Comparison of ENCODE assay signal across 12 cellular contexts in genomic region chr22:29623059-29623458, GRCh38. TPM values are rescaled to one million over a fixed set of nuclear protein-coding genes. Genes with fewer than 3 reads are reported as not detected.
A peak's percentile ranks its signal among the peaks of the same experiment; 100 is the strongest.
DNase-seq lines count a peak whose midpoint lies in the region; ATAC-seq and TF ChIP-seq lines count a peak whose summit lies in the region.
"Had no signal": no experiment of that assay in that cellular context is flagged by ENCODE, and none has a peak within 500 bp of the region (broad histone marks: within the 10 kb centered on the region; RNA-seq: fewer than 3 reads in every experiment).

No MANE protein-coding gene starts in this region.

- no peak for TF ChIP-seq POLR2A in esophagus squamous epithelium (IDR thresholded peaks at IDR 0.05)

- no peaks in the 10 kb centered on the region for H3K27me3 Mint-ChIP-seq in activated T-cell treated with anti-CD3 and anti-CD28 coated beads, Interleukin-2, amount 50 U/mL, for 72 hours (ENCODE audit: low read depth)
- H3K27me3 Mint-ChIP-seq in T-cell, result no peaks in the 10 kb centered on the region

- CTCF ChIA-PET in T-cell (lab: Charles Lee), result interaction anchor here (0.6 to 1.4 kb wide), 2 partner anchors 13 to 466 kb away, joined by 3 to 6 read pairs; no protein-coding TSS in a partner anchor

- H3K4me3 Mint-ChIP-seq in activated T-cell treated with anti-CD3 and anti-CD28 coated beads, Interleukin-2, amount 50 U/mL, for 72 hours, result peak overlapping the region; percentile 25 to 45
- peak overlapping the region; percentile 51 to 64 (median 54) for H3K4me3 Mint-ChIP-seq in T-cell

- H3K27ac ChIP-seq in esophagus squamous epithelium (peak overlapping the region in 3 of 4 donors; percentile 28 to 71 (median 64)), thymus (ENCODE audit: low read depth) (peak overlapping the region; percentile 36)

- intact Hi-C loops in esophagus squamous epithelium (cut with DNase I), result no loop called here

- H3K27me3 ChIP-seq in esophagus squamous epithelium (no peaks in the 10 kb centered on the region), thymus (ENCODE audit: control insufficient read depth, insufficient read depth) (no peaks in the 10 kb centered on the region)

- H3K36me3 ChIP-seq in esophagus squamous epithelium, result no peaks in the 10 kb centered on the region
- H3K36me3 ChIP-seq in thymus (ENCODE audit: control insufficient read depth, insufficient read depth), result no peaks in the 10 kb centered on the region

- H3K9me3 ChIP-seq in esophagus squamous epithelium, result no peaks in the 10 kb centered on the region
- no peaks in the 10 kb centered on the region for H3K9me3 ChIP-seq in thymus (ENCODE audit: control insufficient read depth)

- H3K27ac Mint-ChIP-seq in activated T-cell treated with anti-CD3 and anti-CD28 coated beads, Interleukin-2, amount 50 U/mL, for 72 hours, result peak overlapping the region; percentile 7
- peak overlapping the region; percentile 83 to 93 for H3K27ac Mint-ChIP-seq in T-cell

- H3K4me1 ChIP-seq in esophagus squamous epithelium, result peaks cover 15 to 94% (median 55%) of the 10 kb centered on the region in 3 donors
- H3K4me1 ChIP-seq in thymus (ENCODE audit: control insufficient read depth, insufficient read depth, low read length), result no peaks in the 10 kb centered on the region

- H3K4me3 ChIP-seq in esophagus squamous epithelium, result no peak overlapping the region
- no peak overlapping the region for H3K4me3 ChIP-seq in thymus (ENCODE audit: low read length)

- POLR2A ChIA-PET in T-cell (lab: Charles Lee), result no interaction called here

- no peaks in the 10 kb centered on the region for H3K9me3 Mint-ChIP-seq in activated T-cell treated with anti-CD3 and anti-CD28 coated beads, Interleukin-2, amount 50 U/mL, for 72 hours
- H3K9me3 Mint-ChIP-seq in T-cell, result no peaks in the 10 kb centered on the region

- DNase-seq in activated T-cell treated with anti-CD3 and anti-CD28 coated beads, Interleukin-2, amount 50 U/mL, for 72 hours, result no peak
- no peak for DNase-seq in activated T-cell treated with anti-CD3 and anti-CD28 coated beads, Interleukin-2, amount 50 U/mL, for 48 hours
- DNase-seq in T-cell (no peak), esophagus squamous epithelium (lab: John Stamatoyannopoulos, UW) (no peak), D341Med (ENCODE audit: low spot score) (no peak), NOMO-1 treated with DMSO at 0.1 percent for 48 hours (lab: John Stamatoyannopoulos, UW; ENCODE audit: unreplicated experiment) (no peak)
- DNase-seq: cortex of kidney, left cardiac atrium, NCI-H1694 had no signal

- no peaks in the 10 kb centered on the region for H3K36me3 Mint-ChIP-seq in activated T-cell treated with anti-CD3 and anti-CD28 coated beads, Interleukin-2, amount 50 U/mL, for 72 hours (ENCODE audit: insufficient read depth in 2 of 2)
- H3K36me3 Mint-ChIP-seq in T-cell, result no peaks in the 10 kb centered on the region

- 43 to 66% methylated on average over 3 to 6 of the region's 6 CpGs for WGBS in esophagus squamous epithelium, 2 donors
- WGBS in thymus, result 93% methylated on average over 6 of the region's 6 CpGs

- TF ChIP-seq CTCF in esophagus squamous epithelium (IDR thresholded peaks at IDR 0.05), result no peak

- ATAC-seq in activated T-cell treated with anti-CD3 and anti-CD28 coated beads, Interleukin-2, amount 50 U/mL, for 72 hours (replicated peaks in 1 of 2), result no peak
- no peak for ATAC-seq in T-cell (replicated peaks in 1 of 4)
- ATAC-seq in GM18867 (IDR thresholded peaks at IDR 0.05; ENCODE audit: unreplicated experiment), result no peak
- ATAC-seq: HepG2, left cardiac atrium had no signal

- H3K4me1 Mint-ChIP-seq in activated T-cell treated with anti-CD3 and anti-CD28 coated beads, Interleukin-2, amount 50 U/mL, for 72 hours (ENCODE audit: low read depth), result peaks cover 65% of the 10 kb centered on the region
- H3K4me1 Mint-ChIP-seq in T-cell, result peaks cover 71 to 77% (median 75%) of the 10 kb centered on the region in 3 donors

RNA-seq across cellular contexts. Expression of gene NF2, which starts 19.6 kb away (rescaled TPM):
- 10 to 100 TPM; 33.7 to 35.5 TPM for total RNA-seq in activated T-cell treated with anti-CD3 and anti-CD28 coated beads, Interleukin-2, amount 50 U/mL, for 72 hours
- total RNA-seq in T-cell (10 to 100 TPM; 26.1 to 33.4 (median 31.9) TPM), esophagus squamous epithelium (10 to 100 TPM; 25.8 to 45.3 (median 34.1) TPM)
- 7.0 TPM for polyA plus RNA-seq in thymus

RNA-seq across cellular contexts. Expression of gene NIPSNAP1, which starts 42.1 kb away (rescaled TPM):
- total RNA-seq in activated T-cell treated with anti-CD3 and anti-CD28 coated beads, Interleukin-2, amount 50 U/mL, for 72 hours, result 10 to 100 TPM; 69.0 to 87.0 TPM
- total RNA-seq in T-cell (10 to 100 TPM; 28.2 to 38.3 (median 32.8) TPM), esophagus squamous epithelium (10 to 100 TPM; 10.5 to 34.9 (median 19.5) TPM)
- 30.9 TPM for polyA plus RNA-seq in thymus
